10 cellular contexts compared by ENCODE assay signal in the genomic region with DNA sequence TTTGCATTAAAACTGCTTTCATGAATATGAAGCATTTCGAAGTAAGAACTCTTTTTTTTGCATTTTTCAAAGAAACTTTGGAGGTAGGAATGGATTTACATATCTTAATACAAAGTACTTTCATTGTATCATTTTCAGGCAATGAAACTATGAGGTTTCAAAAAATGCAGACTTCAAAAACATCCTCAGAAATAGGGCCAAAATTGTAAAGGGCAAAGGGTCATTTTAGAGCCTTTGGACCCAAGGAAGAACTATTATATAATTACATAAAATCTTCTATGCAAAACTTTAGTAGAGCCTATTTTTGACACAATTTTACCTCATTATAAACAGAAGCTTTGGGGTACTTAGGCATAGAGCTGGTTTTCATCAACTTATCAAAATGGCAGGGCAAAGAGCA. TPM values are rescaled to one million over a fixed set of nuclear protein-coding genes. Genes with fewer than 3 reads are reported as not detected.
"Had no signal": no experiment of that assay in that cellular context is flagged by ENCODE, and none has a peak within 500 bp of the region (broad histone marks: within the 10 kb centered on the region; RNA-seq: fewer than 3 reads in every experiment).

No MANE protein-coding gene starts in this region.

- ATAC-seq: HCT116, K562 had no signal

- H3K36me3 ChIP-seq: HAP-1 had no signal

- H3K9me3 ChIP-seq: HAP-1 had no signal

- H3K27ac ChIP-seq: GM23248, HL-60 had no signal

- H3K4me3 ChIP-seq: GM23248, HAP-1, K562 had no signal

- DNase-seq: GM23248, GOT3, HFFc6, IMR-90 had no signal

RNA-seq across cellular contexts. Expression of a gene that starts 4.9 kb away (rescaled TPM):
- total RNA-seq: HT1080 had no signal

RNA-seq across cellular contexts. Expression of a gene that starts 5.1 kb away (rescaled TPM):
- total RNA-seq: GM23248, H4, HFFc6, HT1080, IMR-90, K562 had no signal
- polyA plus RNA-seq: GM23248, IMR-90 had no signal
